8 cellular contexts compared by ENCODE assay signal in the genomic region with DNA sequence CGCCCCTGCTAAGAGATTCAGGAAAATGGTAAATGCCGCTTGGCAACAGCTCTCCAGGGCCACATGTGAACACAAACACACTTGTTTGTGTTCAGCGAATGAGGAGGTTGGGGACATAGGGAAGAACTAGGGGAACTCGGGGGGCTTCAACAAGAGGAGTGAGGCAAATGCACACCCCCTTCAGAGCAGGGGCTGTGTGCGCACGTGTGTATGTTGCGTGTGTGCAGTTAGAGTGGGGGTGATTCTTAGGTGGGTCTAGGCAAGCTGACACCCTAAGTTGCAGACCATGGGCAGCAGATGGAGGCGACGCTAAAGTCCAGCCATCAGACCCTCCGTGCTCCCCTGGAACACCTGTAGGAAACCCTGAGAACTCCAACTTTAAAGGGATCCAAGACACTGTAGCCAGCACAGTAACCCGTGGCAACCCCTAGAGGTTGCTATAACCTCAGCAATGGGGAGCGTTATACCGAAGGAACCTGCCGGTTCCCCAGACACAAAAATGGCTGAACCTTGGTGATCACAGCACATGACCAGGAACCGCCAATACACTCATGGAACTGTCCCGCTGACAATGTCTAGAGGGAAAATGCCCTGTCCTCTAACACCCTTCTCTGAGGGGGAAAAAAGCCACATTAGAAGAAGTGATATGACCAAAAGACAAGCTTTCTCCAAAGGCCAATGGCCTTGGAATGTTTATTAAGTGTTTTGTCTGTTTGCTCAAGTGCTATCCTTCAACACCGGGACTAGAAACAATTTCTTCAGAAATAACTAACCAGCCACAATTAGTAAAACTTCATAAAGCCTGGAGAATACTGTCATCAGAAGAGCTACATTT.
DNase-seq lines count a peak whose midpoint lies in the region; ATAC-seq and TF ChIP-seq lines count a peak whose summit lies in the region.

No MANE protein-coding gene starts in this region.

- H3K27ac ChIP-seq in HEK293 (ENCODE audit: extremely low read depth, low read depth, low read length) (no peak overlapping the region), thyroid gland (no peak overlapping the region)

- TF ChIP-seq CTCF in HEK293 (tag by site-specific recombination; IDR thresholded peaks at IDR 0.05), result peak; percentile 87
- peak; percentile 60 to 97 (median 89) for TF ChIP-seq CTCF in thyroid gland (IDR thresholded peaks at IDR 0.05)

- CTCF ChIA-PET in HEK293 (lab: Yijun Ruan, JAX), result interaction anchor here (0.6 to 1.9 kb wide), 29 partner anchors 9 to 1249 kb away, joined by 3 to 15 read pairs (median 3); a partner anchor contains a TSS

- no peak for TF ChIP-seq POLR2A in thyroid gland (IDR thresholded peaks at IDR 0.05)

- H3K9me3 ChIP-seq in HEK293 (ENCODE audit: control insufficient read depth, insufficient read depth, low read depth, low read length) (no peaks in the 10 kb centered on the region), thyroid gland (no peaks in the 10 kb centered on the region)

- no peaks in the 10 kb centered on the region for H3K27me3 ChIP-seq in thyroid gland

- H3K4me3 ChIP-seq in HEK293 (ENCODE audit: low read depth, low read length) (no peak overlapping the region), thyroid gland (replicated peaks in 1 of 3) (no peak overlapping the region)

- DNase-seq in GDM1 (lab: John Stamatoyannopoulos, UW) (peak; percentile 31), NCI-H526 treated with DMSO at 0.1 percent for 48 hours (lab: John Stamatoyannopoulos, UW) (peak; percentile 29), cerebellum (ENCODE audit: low spot score) (peak; percentile 40), kidney tubule cell (ENCODE audit: low spot score) (peak; percentile 78), thyroid gland (peak; percentile 67 to 70)
- no peak for DNase-seq in activated naive CD4-positive, alpha-beta T cell (lab: John Stamatoyannopoulos, UW)

- intact Hi-C loops in thyroid gland (cut with DNase I), result loop anchor here (2.0 kb wide), 1 partner anchor 217 kb away; no protein-coding TSS in a partner anchor

- no peak for ATAC-seq in GM18870 (IDR thresholded peaks at IDR 0.05; ENCODE audit: unreplicated experiment)

- 43 to 59% methylated on average over 14 to 17 of the region's 17 CpGs for WGBS in thyroid gland, 2 donors

- POLR2A ChIA-PET in HEK293 (lab: Yijun Ruan, JAX), result interaction anchor here (0.6 kb wide), 1 partner anchor 17 kb away, joined by 3 read pairs; no protein-coding TSS in a partner anchor

- H3K36me3 ChIP-seq in HEK293 (ENCODE audit: control insufficient read depth in 2 of 2, insufficient read depth in 1 of 2, low read length in 2 of 2), result no peaks in the 10 kb centered on the region
- H3K36me3 ChIP-seq in thyroid gland, result no peaks in the 10 kb centered on the region

- H3K4me1 ChIP-seq in HEK293 (ENCODE audit: control insufficient read depth, insufficient read depth, low read length) (no peaks in the 10 kb centered on the region; the same call in 1 of the 2 replicates), thyroid gland (peaks cover 0 to 7% of the 10 kb centered on the region in 2 donors)

TF ChIP-seq in HEK293, 187 proteins besides CTCF, POLR2A, EP300 and RAD21 (continues in another document):
- TF ChIP-seq KLF7 (tag by site-specific recombination; IDR thresholded peaks at IDR 0.05; ENCODE audit: borderline replicate concordance) (no peak), ZSCAN30 (tag by site-specific recombination; IDR thresholded peaks at IDR 0.05) (peak; percentile 80), KLF10 (tag by site-specific recombination; IDR thresholded peaks at IDR 0.05) (no peak), YY2 (tag by site-specific recombination; IDR thresholded peaks at IDR 0.05) (peak; percentile 45; the same call in 1 of the 2 replicates), ZNF24 (tag by site-specific recombination; IDR thresholded peaks at IDR 0.05) (0 out of 2 replicates have a peak, but pooled peaks have one; percentile 56), ZFP69B (tag by site-specific recombination; IDR thresholded peaks at IDR 0.05) (no peak), ZNF311 (tag by site-specific recombination; IDR thresholded peaks at IDR 0.05; ENCODE audit: borderline replicate concordance) (no peak), SCRT2 (tag by site-specific recombination; IDR thresholded peaks at IDR 0.05) (peak; percentile 92), ZEB2 (tag by site-specific recombination; IDR thresholded peaks at IDR 0.05) (peak; percentile 21; the same call in 1 of the 2 replicates), OVOL3 (tag by site-specific recombination; IDR thresholded peaks at IDR 0.05) (no peak), ZNF174 (tag by site-specific recombination; IDR thresholded peaks at IDR 0.05) (no peak), ZNF654 (tag by site-specific recombination; IDR thresholded peaks at IDR 0.05; ENCODE audit: low read depth) (peak; percentile 91), SP2 (tag by site-specific recombination; IDR thresholded peaks at IDR 0.05) (no peak), ZNF561 (tag by site-specific recombination; IDR thresholded peaks at IDR 0.05; ENCODE audit: borderline replicate concordance) (peak; percentile 55; the same call in 1 of the 2 replicates), ZNF658 (tag by site-specific recombination; IDR thresholded peaks at IDR 0.05) (no peak), MZF1 (tag by site-specific recombination; IDR thresholded peaks at IDR 0.05; ENCODE audit: borderline replicate concordance) (no peak), ZNF830 (tag by site-specific recombination; IDR thresholded peaks at IDR 0.05; ENCODE audit: low read depth) (no peak), ZNF660 (tag by site-specific recombination; IDR thresholded peaks at IDR 0.05) (peak; percentile 78), ZNF558 (tag by site-specific recombination; IDR thresholded peaks at IDR 0.05) (no peak), ZXDB (tag by site-specific recombination; IDR thresholded peaks at IDR 0.05) (0 out of 2 replicates have a peak, but pooled peaks have one; percentile 22), SCRT1 (tag by site-specific recombination; IDR thresholded peaks at IDR 0.05; ENCODE audit: borderline replicate concordance) (peak; percentile 74; the same call in 1 of the 2 replicates), ZNF530 (tag by site-specific recombination; IDR thresholded peaks at IDR 0.05; ENCODE audit: low read depth) (no peak)
- TF ChIP-seq, protein P1, sequence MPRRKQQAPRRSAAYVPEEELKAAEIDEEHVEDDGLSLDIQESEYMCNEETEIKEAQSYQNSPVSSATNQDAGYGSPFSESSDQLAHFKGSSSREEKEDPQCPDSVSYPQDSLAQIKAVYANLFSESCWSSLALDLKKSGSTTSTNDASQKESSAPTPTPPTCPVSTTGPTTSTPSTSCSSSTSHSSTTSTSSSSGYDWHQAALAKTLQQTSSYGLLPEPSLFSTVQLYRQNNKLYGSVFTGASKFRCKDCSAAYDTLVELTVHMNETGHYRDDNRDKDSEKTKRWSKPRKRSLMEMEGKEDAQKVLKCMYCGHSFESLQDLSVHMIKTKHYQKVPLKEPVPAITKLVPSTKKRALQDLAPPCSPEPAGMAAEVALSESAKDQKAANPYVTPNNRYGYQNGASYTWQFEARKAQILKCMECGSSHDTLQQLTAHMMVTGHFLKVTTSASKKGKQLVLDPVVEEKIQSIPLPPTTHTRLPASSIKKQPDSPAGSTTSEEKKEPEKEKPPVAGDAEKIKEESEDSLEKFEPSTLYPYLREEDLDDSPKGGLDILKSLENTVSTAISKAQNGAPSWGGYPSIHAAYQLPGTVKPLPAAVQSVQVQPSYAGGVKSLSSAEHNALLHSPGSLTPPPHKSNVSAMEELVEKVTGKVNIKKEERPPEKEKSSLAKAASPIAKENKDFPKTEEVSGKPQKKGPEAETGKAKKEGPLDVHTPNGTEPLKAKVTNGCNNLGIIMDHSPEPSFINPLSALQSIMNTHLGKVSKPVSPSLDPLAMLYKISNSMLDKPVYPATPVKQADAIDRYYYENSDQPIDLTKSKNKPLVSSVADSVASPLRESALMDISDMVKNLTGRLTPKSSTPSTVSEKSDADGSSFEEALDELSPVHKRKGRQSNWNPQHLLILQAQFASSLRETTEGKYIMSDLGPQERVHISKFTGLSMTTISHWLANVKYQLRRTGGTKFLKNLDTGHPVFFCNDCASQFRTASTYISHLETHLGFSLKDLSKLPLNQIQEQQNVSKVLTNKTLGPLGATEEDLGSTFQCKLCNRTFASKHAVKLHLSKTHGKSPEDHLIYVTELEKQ (tag by site-specific recombination; IDR thresholded peaks at IDR 0.05; ENCODE audit: borderline replicate concordance), result no peak
- TF ChIP-seq, protein P2, sequence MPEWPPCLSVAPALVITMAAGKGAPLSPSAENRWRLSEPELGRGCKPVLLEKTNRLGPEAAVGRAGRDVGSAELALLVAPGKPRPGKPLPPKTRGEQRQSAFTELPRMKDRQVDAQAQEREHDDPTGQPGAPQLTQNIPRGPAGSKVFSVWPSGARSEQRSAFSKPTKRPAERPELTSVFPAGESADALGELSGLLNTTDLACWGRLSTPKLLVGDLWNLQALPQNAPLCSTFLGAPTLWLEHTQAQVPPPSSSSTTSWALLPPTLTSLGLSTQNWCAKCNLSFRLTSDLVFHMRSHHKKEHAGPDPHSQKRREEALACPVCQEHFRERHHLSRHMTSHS (tag by site-specific recombination; IDR thresholded peaks at IDR 0.05), result no peak
- TF ChIP-seq, protein P3, sequence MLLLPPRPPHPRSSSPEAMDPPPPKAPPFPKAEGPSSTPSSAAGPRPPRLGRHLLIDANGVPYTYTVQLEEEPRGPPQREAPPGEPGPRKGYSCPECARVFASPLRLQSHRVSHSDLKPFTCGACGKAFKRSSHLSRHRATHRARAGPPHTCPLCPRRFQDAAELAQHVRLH (tag by site-specific recombination; IDR thresholded peaks at IDR 0.05), result 0 out of 2 replicates have a peak, but pooled peaks have one; percentile 46

Comparison
In these comparisons a context has a peak if more than half of its experiments do, and no peak if none do; other contexts are left out.
1. DNase-seq: peak in GDM1 (single experiment), NCI-H526 treated with DMSO at 0.1 percent for 48 hours (single experiment), cerebellum (single experiment), kidney tubule cell (single experiment) and thyroid gland (2 of 2); none in activated naive CD4-positive, alpha-beta T cell (0 of 4).